Comparison of ENCODE assay signal across 1 cellular context in genomic region chr12:110698171-110698902, GRCh38.
TF ChIP-seq lines count a peak whose summit lies in the region.

No MANE protein-coding gene starts in this region.

TF ChIP-seq in HepG2, 621 proteins besides CTCF, POLR2A, EP300 and RAD21 (continued from another document and continues in another):
- no peak for TF ChIP-seq SOX13 (IDR thresholded peaks at IDR 0.05)
- peak in 1 of 2 experiments; percentile 23; a peak in 1 of 4 replicates for TF ChIP-seq SOX13 (CRISPR knock-in tag; conservative IDR thresholded peaks at IDR 0.05 in 1 of 2, IDR thresholded peaks at IDR 0.05 in 1 of 2)
- TF ChIP-seq ZNF713 (CRISPR knock-in tag; IDR thresholded peaks at IDR 0.05): no peak
- TF ChIP-seq HOXD1 (CRISPR knock-in tag; IDR thresholded peaks at IDR 0.05): no peak
- TF ChIP-seq MAZ (IDR thresholded peaks at IDR 0.05; ENCODE audit: borderline replicate concordance, low read depth, low read length): 0 out of 2 replicates have a peak, but pooled peaks have one; percentile 17
- no peak for TF ChIP-seq MAZ (CRISPR knock-in tag; IDR thresholded peaks at IDR 0.05; ENCODE audit: low read depth)
- TF ChIP-seq ZNF768 (CRISPR knock-in tag; IDR thresholded peaks at IDR 0.05): peak; percentile 73; the same call in 1 of the 2 replicates
- TF ChIP-seq ZMYM4 (CRISPR knock-in tag; IDR thresholded peaks at IDR 0.05): peak; percentile 27; the same call in 1 of the 2 replicates
- no peak for TF ChIP-seq ZNF619 (CRISPR knock-in tag; IDR thresholded peaks at IDR 0.05)
- no peak for TF ChIP-seq MAF1 (CRISPR knock-in tag; IDR thresholded peaks at IDR 0.05; ENCODE audit: borderline replicate concordance)
- 0 out of 2 replicates have a peak, but pooled peaks have one; percentile 26 for TF ChIP-seq MEF2D (CRISPR knock-in tag; IDR thresholded peaks at IDR 0.05)
- TF ChIP-seq, protein P1, sequence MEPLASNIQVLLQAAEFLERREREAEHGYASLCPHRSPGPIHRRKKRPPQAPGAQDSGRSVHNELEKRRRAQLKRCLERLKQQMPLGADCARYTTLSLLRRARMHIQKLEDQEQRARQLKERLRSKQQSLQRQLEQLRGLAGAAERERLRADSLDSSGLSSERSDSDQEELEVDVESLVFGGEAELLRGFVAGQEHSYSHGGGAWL (CRISPR knock-in tag; IDR thresholded peaks at IDR 0.05): peak; percentile 56; the same call in 1 of the 2 replicates
- peak; percentile 65; the same call in 1 of the 2 replicates for TF ChIP-seq ZNF460 (CRISPR knock-in tag; IDR thresholded peaks at IDR 0.05; ENCODE audit: borderline replicate concordance)
- no peak for TF ChIP-seq SOX6 (IDR thresholded peaks at IDR 0.05)
- TF ChIP-seq SOX6 (CRISPR knock-in tag; IDR thresholded peaks at IDR 0.05): no peak
- TF ChIP-seq ZNF414 (CRISPR knock-in tag; IDR thresholded peaks at IDR 0.05): no peak
- TF ChIP-seq HES4 (CRISPR knock-in tag; IDR thresholded peaks at IDR 0.05; ENCODE audit: borderline replicate concordance): no peak
- TF ChIP-seq ARID5B (CRISPR knock-in tag; IDR thresholded peaks at IDR 0.05): peak; percentile 22; the same call in 1 of the 2 replicates
- TF ChIP-seq KLF11 (CRISPR knock-in tag; IDR thresholded peaks at IDR 0.05): 0 out of 2 replicates have a peak, but pooled peaks have one; percentile 29
- peak; percentile 75 for TF ChIP-seq SALL1 (CRISPR knock-in tag; IDR thresholded peaks at IDR 0.05)
- TF ChIP-seq, protein P2, sequence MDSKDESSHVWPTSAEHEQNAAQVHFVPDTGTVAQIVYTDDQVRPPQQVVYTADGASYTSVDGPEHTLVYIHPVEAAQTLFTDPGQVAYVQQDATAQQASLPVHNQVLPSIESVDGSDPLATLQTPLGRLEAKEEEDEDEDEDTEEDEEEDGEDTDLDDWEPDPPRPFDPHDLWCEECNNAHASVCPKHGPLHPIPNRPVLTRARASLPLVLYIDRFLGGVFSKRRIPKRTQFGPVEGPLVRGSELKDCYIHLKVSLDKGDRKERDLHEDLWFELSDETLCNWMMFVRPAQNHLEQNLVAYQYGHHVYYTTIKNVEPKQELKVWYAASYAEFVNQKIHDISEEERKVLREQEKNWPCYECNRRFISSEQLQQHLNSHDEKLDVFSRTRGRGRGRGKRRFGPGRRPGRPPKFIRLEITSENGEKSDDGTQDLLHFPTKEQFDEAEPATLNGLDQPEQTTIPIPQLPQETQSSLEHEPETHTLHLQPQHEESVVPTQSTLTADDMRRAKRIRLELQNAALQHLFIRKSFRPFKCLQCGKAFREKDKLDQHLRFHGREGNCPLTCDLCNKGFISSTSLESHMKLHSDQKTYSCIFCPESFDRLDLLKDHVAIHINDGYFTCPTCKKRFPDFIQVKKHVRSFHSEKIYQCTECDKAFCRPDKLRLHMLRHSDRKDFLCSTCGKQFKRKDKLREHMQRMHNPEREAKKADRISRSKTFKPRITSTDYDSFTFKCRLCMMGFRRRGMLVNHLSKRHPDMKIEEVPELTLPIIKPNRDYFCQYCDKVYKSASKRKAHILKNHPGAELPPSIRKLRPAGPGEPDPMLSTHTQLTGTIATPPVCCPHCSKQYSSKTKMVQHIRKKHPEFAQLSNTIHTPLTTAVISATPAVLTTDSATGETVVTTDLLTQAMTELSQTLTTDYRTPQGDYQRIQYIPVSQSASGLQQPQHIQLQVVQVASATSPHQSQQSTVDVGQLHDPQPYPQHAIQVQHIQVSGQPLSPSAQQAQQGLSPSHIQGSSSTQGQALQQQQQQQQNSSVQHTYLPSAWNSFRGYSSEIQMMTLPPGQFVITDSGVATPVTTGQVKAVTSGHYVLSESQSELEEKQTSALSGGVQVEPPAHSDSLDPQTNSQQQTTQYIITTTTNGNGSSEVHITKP (CRISPR knock-in tag; IDR thresholded peaks at IDR 0.05; ENCODE audit: low read depth): no peak
- TF ChIP-seq ZNF746 (CRISPR knock-in tag; IDR thresholded peaks at IDR 0.05): no peak
- TF ChIP-seq PAWR (CRISPR knock-in tag; IDR thresholded peaks at IDR 0.05; ENCODE audit: borderline replicate concordance): no peak
- TF ChIP-seq ZBED4 (CRISPR knock-in tag; IDR thresholded peaks at IDR 0.05; ENCODE audit: borderline replicate concordance): peak; percentile 40; the same call in 1 of the 2 replicates
- TF ChIP-seq ZSCAN9 (CRISPR knock-in tag; IDR thresholded peaks at IDR 0.05; ENCODE audit: borderline replicate concordance): 0 out of 2 replicates have a peak, but pooled peaks have one; percentile 32
- TF ChIP-seq, protein P3, sequence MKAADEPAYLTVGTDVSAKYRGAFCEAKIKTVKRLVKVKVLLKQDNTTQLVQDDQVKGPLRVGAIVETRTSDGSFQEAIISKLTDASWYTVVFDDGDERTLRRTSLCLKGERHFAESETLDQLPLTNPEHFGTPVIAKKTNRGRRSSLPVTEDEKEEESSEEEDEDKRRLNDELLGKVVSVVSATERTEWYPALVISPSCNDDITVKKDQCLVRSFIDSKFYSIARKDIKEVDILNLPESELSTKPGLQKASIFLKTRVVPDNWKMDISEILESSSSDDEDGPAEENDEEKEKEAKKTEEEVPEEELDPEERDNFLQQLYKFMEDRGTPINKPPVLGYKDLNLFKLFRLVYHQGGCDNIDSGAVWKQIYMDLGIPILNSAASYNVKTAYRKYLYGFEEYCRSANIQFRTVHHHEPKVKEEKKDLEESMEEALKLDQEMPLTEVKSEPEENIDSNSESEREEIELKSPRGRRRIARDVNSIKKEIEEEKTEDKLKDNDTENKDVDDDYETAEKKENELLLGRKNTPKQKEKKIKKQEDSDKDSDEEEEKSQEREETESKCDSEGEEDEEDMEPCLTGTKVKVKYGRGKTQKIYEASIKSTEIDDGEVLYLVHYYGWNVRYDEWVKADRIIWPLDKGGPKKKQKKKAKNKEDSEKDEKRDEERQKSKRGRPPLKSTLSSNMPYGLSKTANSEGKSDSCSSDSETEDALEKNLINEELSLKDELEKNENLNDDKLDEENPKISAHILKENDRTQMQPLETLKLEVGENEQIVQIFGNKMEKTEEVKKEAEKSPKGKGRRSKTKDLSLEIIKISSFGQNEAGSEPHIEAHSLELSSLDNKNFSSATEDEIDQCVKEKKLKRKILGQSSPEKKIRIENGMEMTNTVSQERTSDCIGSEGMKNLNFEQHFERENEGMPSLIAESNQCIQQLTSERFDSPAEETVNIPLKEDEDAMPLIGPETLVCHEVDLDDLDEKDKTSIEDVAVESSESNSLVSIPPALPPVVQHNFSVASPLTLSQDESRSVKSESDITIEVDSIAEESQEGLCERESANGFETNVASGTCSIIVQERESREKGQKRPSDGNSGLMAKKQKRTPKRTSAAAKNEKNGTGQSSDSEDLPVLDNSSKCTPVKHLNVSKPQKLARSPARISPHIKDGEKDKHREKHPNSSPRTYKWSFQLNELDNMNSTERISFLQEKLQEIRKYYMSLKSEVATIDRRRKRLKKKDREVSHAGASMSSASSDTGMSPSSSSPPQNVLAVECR (CRISPR knock-in tag; IDR thresholded peaks at IDR 0.05; ENCODE audit: borderline replicate concordance): no peak; the same call in 1 of the 2 replicates
- TF ChIP-seq RBFOX2 (IDR thresholded peaks at IDR 0.05; ENCODE audit: low read depth, low read length): no peak
- TF ChIP-seq HNRNPK (IDR thresholded peaks at IDR 0.05; ENCODE audit: low read depth, low read length, poor library complexity, severe bottlenecking): no peak
- no peak for TF ChIP-seq TEF (CRISPR knock-in tag; IDR thresholded peaks at IDR 0.05)
- TF ChIP-seq XRCC5 (optimal IDR thresholded peaks at IDR 0.05; ENCODE audit: low read length): peak; percentile 67
- peak; percentile 94; the same call in 1 of the 2 replicates for TF ChIP-seq NFE2L1 (CRISPR knock-in tag; IDR thresholded peaks at IDR 0.05; ENCODE audit: borderline replicate concordance)
- TF ChIP-seq ZNF879 (CRISPR knock-in tag; IDR thresholded peaks at IDR 0.05): no peak
- no peak for TF ChIP-seq STAT5B (CRISPR knock-in tag; IDR thresholded peaks at IDR 0.05)
- no peak for TF ChIP-seq MBNL3 (CRISPR knock-in tag; conservative IDR thresholded peaks at IDR 0.05)
- TF ChIP-seq, protein P4, sequence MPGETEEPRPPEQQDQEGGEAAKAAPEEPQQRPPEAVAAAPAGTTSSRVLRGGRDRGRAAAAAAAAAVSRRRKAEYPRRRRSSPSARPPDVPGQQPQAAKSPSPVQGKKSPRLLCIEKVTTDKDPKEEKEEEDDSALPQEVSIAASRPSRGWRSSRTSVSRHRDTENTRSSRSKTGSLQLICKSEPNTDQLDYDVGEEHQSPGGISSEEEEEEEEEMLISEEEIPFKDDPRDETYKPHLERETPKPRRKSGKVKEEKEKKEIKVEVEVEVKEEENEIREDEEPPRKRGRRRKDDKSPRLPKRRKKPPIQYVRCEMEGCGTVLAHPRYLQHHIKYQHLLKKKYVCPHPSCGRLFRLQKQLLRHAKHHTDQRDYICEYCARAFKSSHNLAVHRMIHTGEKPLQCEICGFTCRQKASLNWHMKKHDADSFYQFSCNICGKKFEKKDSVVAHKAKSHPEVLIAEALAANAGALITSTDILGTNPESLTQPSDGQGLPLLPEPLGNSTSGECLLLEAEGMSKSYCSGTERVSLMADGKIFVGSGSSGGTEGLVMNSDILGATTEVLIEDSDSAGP (CRISPR knock-in tag; IDR thresholded peaks at IDR 0.05; ENCODE audit: borderline replicate concordance): no peak
- 0 out of 2 replicates have a peak, but pooled peaks have one; percentile 29 for TF ChIP-seq HDAC2 (CRISPR knock-in tag; IDR thresholded peaks at IDR 0.05)
- TF ChIP-seq ZNF296 (CRISPR knock-in tag; conservative IDR thresholded peaks at IDR 0.05): no peak
- TF ChIP-seq NR3C1 (CRISPR knock-in tag; IDR thresholded peaks at IDR 0.05): no peak
- no peak for TF ChIP-seq PTBP1 (IDR thresholded peaks at IDR 0.05; ENCODE audit: low read depth, low read length, poor library complexity, severe bottlenecking)
- TF ChIP-seq HDAC6 (IDR thresholded peaks at IDR 0.05; ENCODE audit: low read depth, low read length): no peak
- TF ChIP-seq ZNF614 (CRISPR knock-in tag; IDR thresholded peaks at IDR 0.05; ENCODE audit: borderline replicate concordance): peak; percentile 45; the same call in 1 of the 2 replicates
- TF ChIP-seq TCF12 (IDR thresholded peaks at IDR 0.05): no peak
- TF ChIP-seq TCF12 (CRISPR knock-in tag; IDR thresholded peaks at IDR 0.05): no peak
- no peak for TF ChIP-seq ZNF678 (CRISPR knock-in tag; IDR thresholded peaks at IDR 0.05)
- peak; percentile 64 for TF ChIP-seq SAP130 (CRISPR knock-in tag; IDR thresholded peaks at IDR 0.05; ENCODE audit: low read depth)
